Comparison of ENCODE assay signal across 22 cellular contexts in genomic region chr13:40064154-40064713, GRCh38.
DNase-seq lines count a peak whose midpoint lies in the region; ATAC-seq and TF ChIP-seq lines count a peak whose summit lies in the region.
"Had no signal": no experiment of that assay in that cellular context is flagged by ENCODE, and none has a peak within 500 bp of the region (broad histone marks: within the 10 kb centered on the region; RNA-seq: fewer than 3 reads in every experiment).

No MANE protein-coding gene starts in this region.

- no peaks in the 10 kb centered on the region for H3K9me3 Mint-ChIP-seq in MCF 10A (ENCODE audit: unreplicated experiment)
- no peaks in the 10 kb centered on the region for H3K9me3 Mint-ChIP-seq in CD8-positive, alpha-beta memory T cell
- H3K9me3 Mint-ChIP-seq: activated CD4-positive, alpha-beta memory T cell treated with anti-CD3 and anti-CD28 coated beads for 36 hours; activated naive CD4-positive, alpha-beta T cell treated with anti-CD3 and anti-CD28 coated beads, Interleukin-2, amount 50 U/mL, for 72 hours; CD4-positive, CD25-positive, alpha-beta regulatory T cell; dendritic cell treated with granulocyte-macrophage colony-stimulating factor and Interleukin-4, amounts not matched to agents 40 ng/mL and 50 ng/mL, for 4 days; WTC11 had no signal

- H3K4me3 Mint-ChIP-seq in MCF 10A (ENCODE audit: unreplicated experiment) (no peak overlapping the region), T-helper 17 cell (no peak overlapping the region)
- H3K4me3 Mint-ChIP-seq in CD8-positive, alpha-beta memory T cell = no peak overlapping the region
- H3K4me3 Mint-ChIP-seq: activated CD4-positive, alpha-beta memory T cell treated with anti-CD3 and anti-CD28 coated beads for 36 hours; CD4-positive, CD25-positive, alpha-beta regulatory T cell; dendritic cell treated with granulocyte-macrophage colony-stimulating factor and Interleukin-4, amounts not matched to agents 40 ng/mL and 50 ng/mL, for 4 days; WTC11 had no signal

- CTCF ChIA-PET in MCF 10A (lab: Yijun Ruan, JAX) = interaction anchor here (0.6 to 1.9 kb wide), 8 partner anchors 10 to 227 kb away, joined by 3 to 7 read pairs (median 3); no protein-coding TSS in a partner anchor
- CTCF ChIA-PET in CD8-positive, alpha-beta memory T cell (lab: Charles Lee) = no interaction called here

- H3K36me3 ChIP-seq in breast epithelium (no peaks in the 10 kb centered on the region), uterus (no peaks in the 10 kb centered on the region)
- no peaks in the 10 kb centered on the region for H3K36me3 ChIP-seq in CD8-positive, alpha-beta memory T cell (ENCODE audit: insufficient read depth, low read length)
- H3K36me3 ChIP-seq: gastrocnemius medialis had no signal

- H3K27ac ChIP-seq in breast epithelium = peak overlapping the region in 1 of 2 donors; percentile 54
- H3K27ac ChIP-seq in uterus = peak overlapping the region; percentile 36 to 62
- H3K27ac ChIP-seq in CD8-positive, alpha-beta memory T cell (ENCODE audit: low read depth, low read length) = no peak overlapping the region
- H3K27ac ChIP-seq: epithelial cell of prostate, gastrocnemius medialis had no signal

- H3K4me1 Mint-ChIP-seq in MCF 10A (ENCODE audit: insufficient read depth, unreplicated experiment) (peaks cover 56% of the 10 kb centered on the region), T-helper 17 cell (peaks cover 8% of the 10 kb centered on the region)
- H3K4me1 Mint-ChIP-seq in CD8-positive, alpha-beta memory T cell = peaks cover 6 to 9% (median 9%) of the 10 kb centered on the region in 3 donors

- TF ChIP-seq CTCF in MCF 10A (IDR thresholded peaks at IDR 0.05; ENCODE audit: unreplicated experiment) (no peak), breast epithelium (IDR thresholded peaks at IDR 0.05) (no peak), uterus (IDR thresholded peaks at IDR 0.05) (no peak)

- TF ChIP-seq POLR2A in breast epithelium (IDR thresholded peaks at IDR 0.05) (no peak), uterus (IDR thresholded peaks at IDR 0.05) (no peak)

- H3K4me3 ChIP-seq in breast epithelium (no peak overlapping the region), uterus (no peak overlapping the region)
- no peak overlapping the region for H3K4me3 ChIP-seq in CD8-positive, alpha-beta memory T cell (ENCODE audit: low read length)
- H3K4me3 ChIP-seq: gastrocnemius medialis had no signal

- POLR2A ChIA-PET in MCF 10A (lab: Yijun Ruan, JAX) = interaction anchor here (0.7 to 2.8 kb wide), 10 partner anchors 30 to 287 kb away, joined by 3 to 18 read pairs (median 4); no protein-coding TSS in a partner anchor
- POLR2A ChIA-PET in CD8-positive, alpha-beta memory T cell (lab: Charles Lee) = no interaction called here

- H3K27me3 ChIP-seq in breast epithelium (no peaks in the 10 kb centered on the region), uterus (no peaks in the 10 kb centered on the region)
- no peaks in the 10 kb centered on the region for H3K27me3 ChIP-seq in CD8-positive, alpha-beta memory T cell (ENCODE audit: insufficient read depth, low read length, poor library complexity, severe bottlenecking)
- H3K27me3 ChIP-seq: gastrocnemius medialis had no signal

- H3K27ac Mint-ChIP-seq in MCF 10A (ENCODE audit: low read depth, unreplicated experiment) (peak overlapping the region; percentile 96), T-helper 17 cell (peak overlapping the region; percentile 32)
- peak overlapping the region in 1 of 8 donors; percentile 11 for H3K27ac Mint-ChIP-seq in CD8-positive, alpha-beta memory T cell
- H3K27ac Mint-ChIP-seq: activated CD4-positive, alpha-beta memory T cell treated with anti-CD3 and anti-CD28 coated beads for 36 hours; dendritic cell treated with granulocyte-macrophage colony-stimulating factor and Interleukin-4, amounts not matched to agents 40 ng/mL and 50 ng/mL, for 4 days; WTC11 had no signal

- no peak for ATAC-seq in T-helper 17 cell
- no peak for ATAC-seq in GM21825 (IDR thresholded peaks at IDR 0.05; ENCODE audit: unreplicated experiment)
- no peak for ATAC-seq in HG03439 (IDR thresholded peaks at IDR 0.05; ENCODE audit: unreplicated experiment)
- ATAC-seq: gastrocnemius medialis, WTC11 had no signal

- intact Hi-C loops in MCF 10A (cut with micrococcal nuclease) = loop anchor here (5.0 to 10.0 kb wide), 5 partner anchors 122 to 531 kb away; no protein-coding TSS in a partner anchor
- intact Hi-C loops in breast epithelium (cut with DNase I; ENCODE audit: low total_unique reads) = loop anchor here (5.0 kb wide), 1 partner anchor 112 kb away; no protein-coding TSS in a partner anchor
- intact Hi-C loops in uterus (cut with DNase I; ENCODE audit: low total_unique reads) = no loop called here

- H3K4me1 ChIP-seq in breast epithelium (peaks cover 0 to 12% of the 10 kb centered on the region in 2 donors), uterus (peaks cover 9 to 11% of the 10 kb centered on the region in 2 donors)
- H3K4me1 ChIP-seq in CD8-positive, alpha-beta memory T cell (ENCODE audit: insufficient read depth, low read length) = peaks cover 4% of the 10 kb centered on the region

- DNase-seq in MCF 10A (ENCODE audit: unreplicated experiment) (no peak), breast epithelium (ENCODE audit: low spot score in 2 of 2) (no peak), T-helper 17 cell (no peak), kidney tubule cell (ENCODE audit: low spot score) (peak; percentile 65), uterus (no peak)
- no peak for DNase-seq in CD8-positive, alpha-beta memory T cell
- DNase-seq: activated CD4-positive, alpha-beta memory T cell treated with anti-CD3 and anti-CD28 coated beads for 36 hours; activated T-cell treated with anti-CD3 and anti-CD28 coated beads for 4 hours; CD4-positive, CD25-positive, alpha-beta regulatory T cell; DMS79 treated with DMSO at 0.1 percent for 48 hours; gastrocnemius medialis; KG1; left colon; NCI-H1092 treated with DMSO at 0.1 percent for 48 hours; SHP77 treated with DMSO at 0.1 percent for 48 hours; substantia nigra had no signal

- BruUV-seq in MCF 10A (replicated peaks; lab: Mats Ljungman, UMichigan) = no TSS peak

- H3K9me3 ChIP-seq in breast epithelium (no peaks in the 10 kb centered on the region), T-helper 17 cell (ENCODE audit: control insufficient read depth, low read length, poor library complexity, severe bottlenecking) (no peaks in the 10 kb centered on the region), uterus (no peaks in the 10 kb centered on the region)
- no peaks in the 10 kb centered on the region for H3K9me3 ChIP-seq in CD8-positive, alpha-beta memory T cell (ENCODE audit: low read length)
- H3K9me3 ChIP-seq: gastrocnemius medialis had no signal

- H3K36me3 Mint-ChIP-seq in MCF 10A (ENCODE audit: insufficient read depth, unreplicated experiment) (peaks cover 12% of the 10 kb centered on the region), T-helper 17 cell (ENCODE audit: low read depth) (no peaks in the 10 kb centered on the region)
- no peaks in the 10 kb centered on the region for H3K36me3 Mint-ChIP-seq in CD8-positive, alpha-beta memory T cell
- H3K36me3 Mint-ChIP-seq: activated CD4-positive, alpha-beta memory T cell treated with anti-CD3 and anti-CD28 coated beads for 36 hours; activated naive CD4-positive, alpha-beta T cell treated with anti-CD3 and anti-CD28 coated beads, Interleukin-2, amount 50 U/mL, for 72 hours; WTC11 had no signal

- H3K27me3 Mint-ChIP-seq in MCF 10A (ENCODE audit: insufficient read depth, unreplicated experiment) (no peaks in the 10 kb centered on the region), T-helper 17 cell (peaks cover 5% of the 10 kb centered on the region)
- H3K27me3 Mint-ChIP-seq in CD8-positive, alpha-beta memory T cell = peaks cover 0 to 4% of the 10 kb centered on the region in 2 donors
- H3K27me3 Mint-ChIP-seq: activated CD4-positive, alpha-beta memory T cell treated with anti-CD3 and anti-CD28 coated beads for 36 hours; CD4-positive, CD25-positive, alpha-beta regulatory T cell; dendritic cell treated with granulocyte-macrophage colony-stimulating factor and Interleukin-4, amounts not matched to agents 40 ng/mL and 50 ng/mL, for 4 days had no signal
